In genomic region chr1:179953974-179954493, GRCh38 we compare ENCODE assay signal across 1 cellular context.
TF ChIP-seq lines count a peak whose summit lies in the region.

No MANE protein-coding gene starts in this region.

TF ChIP-seq in K562, 482 proteins besides CTCF, POLR2A, EP300 and RAD21 (continued from another document):
- no peak for TF ChIP-seq SP1 (CRISPR knock-in tag; IDR thresholded peaks at IDR 0.05)
- no peak for TF ChIP-seq ZNF174 (CRISPR knock-in tag; IDR thresholded peaks at IDR 0.05)
- no peak for TF ChIP-seq ZSCAN32 (CRISPR knock-in tag; IDR thresholded peaks at IDR 0.05)
- peak; percentile 27; the same call in 1 of the 2 replicates for TF ChIP-seq ARID1B (IDR thresholded peaks at IDR 0.05)
- TF ChIP-seq ZNF217 (CRISPR knock-in tag; IDR thresholded peaks at IDR 0.05), result no peak
- peak in 1 of 2 experiments; percentile 22 for TF ChIP-seq E2F6 (IDR thresholded peaks at IDR 0.05; ENCODE audit: borderline replicate concordance in 1 of 2, extremely low read depth in 1 of 2, insufficient read depth in 1 of 2, insufficient read length in 1 of 2, low read depth in 1 of 2, low read length in 1 of 2, poor library complexity in 1 of 2, severe bottlenecking in 1 of 2)
- TF ChIP-seq ZNF431 (CRISPR knock-in tag; IDR thresholded peaks at IDR 0.05), result peak; percentile 71
- TF ChIP-seq HNRNPUL1 (IDR thresholded peaks at IDR 0.05; ENCODE audit: low read length), result no peak
- 0 out of 2 replicates have a peak, but pooled peaks have one; percentile 34 for TF ChIP-seq CHAMP1 (IDR thresholded peaks at IDR 0.05)
- TF ChIP-seq ZNF384 (IDR thresholded peaks at IDR 0.05; ENCODE audit: low read depth, low read length), result no peak
- peak; percentile 91 for TF ChIP-seq L3MBTL2 (IDR thresholded peaks at IDR 0.05)
- TF ChIP-seq KLF10 (CRISPR knock-in tag; IDR thresholded peaks at IDR 0.05), result no peak
